8 cellular contexts compared by ENCODE assay signal in the genomic region with DNA sequence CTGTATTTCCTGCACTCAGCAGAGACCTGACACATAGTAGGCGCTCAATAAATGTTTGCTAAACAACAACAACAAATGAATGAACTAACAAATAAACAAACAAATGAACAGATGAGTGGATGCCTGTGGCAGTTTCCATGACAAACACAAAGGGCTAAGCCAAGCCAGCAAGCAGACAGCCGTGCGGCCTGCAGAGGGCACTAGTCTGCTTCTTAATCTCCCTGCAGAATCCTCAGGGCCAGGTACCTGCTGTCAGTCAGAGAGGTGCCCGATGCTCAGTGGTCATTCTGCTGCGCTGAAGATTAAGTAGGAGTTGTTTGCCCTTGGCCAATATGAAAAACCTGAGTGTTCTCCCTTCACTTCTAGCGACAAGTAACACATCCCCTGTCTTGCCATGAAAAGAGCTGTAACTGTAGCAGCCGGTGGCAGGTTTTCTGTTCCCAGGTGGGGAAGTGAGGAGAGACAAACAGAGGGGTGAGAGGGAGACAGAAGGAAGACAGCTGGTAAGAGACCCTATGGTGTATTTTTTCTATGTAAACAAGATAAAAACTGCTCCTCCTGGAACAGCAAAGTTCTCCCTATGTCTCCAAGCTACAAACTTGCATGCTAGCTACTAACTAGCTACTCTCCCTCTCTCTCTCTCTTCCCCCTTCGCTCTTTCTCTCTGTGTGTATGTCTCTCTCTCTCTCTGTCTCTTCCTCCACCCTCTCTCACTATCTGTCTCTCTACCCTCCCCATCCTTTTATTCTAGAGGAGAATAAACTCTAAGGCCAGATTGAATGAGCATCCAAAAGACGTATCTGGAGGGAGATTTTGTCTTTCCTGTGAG. TPM values are rescaled to one million over a fixed set of nuclear protein-coding genes. Genes with fewer than 3 reads are reported as not detected.
DNase-seq lines count a peak whose midpoint lies in the region; ATAC-seq and TF ChIP-seq lines count a peak whose summit lies in the region.

A gene (plus strand): TSS at position 779 of the 829 bp plus-strand sequence. CDS start 112 bp downstream, outside the sequence.

- H3K27ac ChIP-seq in OCI-LY3 (ENCODE audit: low read length) (no peak within 1 kb of the TSS), smooth muscle cell (ENCODE audit: low read depth) (no peak within 1 kb of the TSS)

- H3K4me1 ChIP-seq in OCI-LY3 (ENCODE audit: low read length), result no peaks in the 10 kb centered on the region
- no peaks in the 10 kb centered on the region for H3K4me1 ChIP-seq in smooth muscle cell (ENCODE audit: low read depth)

- ATAC-seq in GM18498 (IDR thresholded peaks at IDR 0.05; ENCODE audit: unreplicated experiment), result peak; percentile 76
- ATAC-seq in HG03520 (IDR thresholded peaks at IDR 0.05; ENCODE audit: unreplicated experiment), result peak; percentile 71
- peak; percentile 55 to 76 for ATAC-seq in left cardiac atrium
- no peak for ATAC-seq in GM19324 (IDR thresholded peaks at IDR 0.05; ENCODE audit: low FRiP score, unreplicated experiment)

- H3K36me3 ChIP-seq in OCI-LY3 (replicated peaks; ENCODE audit: low read depth, low read length) (no peaks in the 10 kb centered on the region), smooth muscle cell (ENCODE audit: low read depth) (no peaks in the 10 kb centered on the region)

- H4K20me1 ChIP-seq in OCI-LY3 (ENCODE audit: insufficient read depth, low read length) (no peaks in the 10 kb centered on the region), smooth muscle cell (ENCODE audit: low read depth) (no peaks in the 10 kb centered on the region)

- intact Hi-C loops in left cardiac atrium (cut with DNase I), result no loop called here

- DNase-seq in AG20443 (ENCODE audit: low spot score) (peak; percentile 69), left cardiac atrium (peak; percentile 33), smooth muscle cell (lab: John Stamatoyannopoulos, UW; ENCODE audit: unreplicated experiment) (no peak)
- peak; percentile 30 for DNase-seq in activated naive CD4-positive, alpha-beta T cell treated with Interleukin-2 at 50 U/mL for 16 hours

- H3K9me3 ChIP-seq in OCI-LY3 (ENCODE audit: insufficient read depth, low read length), result no peaks in the 10 kb centered on the region
- H3K9me3 ChIP-seq in smooth muscle cell (replicated peaks; ENCODE audit: low read depth), result no peaks in the 10 kb centered on the region

- H3K9ac ChIP-seq in OCI-LY3 (ENCODE audit: low read length), result no peak within 1 kb of the TSS
- H3K9ac ChIP-seq in smooth muscle cell (ENCODE audit: low read depth), result no peak within 1 kb of the TSS

- H3K27me3 ChIP-seq in OCI-LY3 (ENCODE audit: low read depth, low read length) (peaks cover 56% of the 10 kb centered on the region), smooth muscle cell (ENCODE audit: low read depth) (peaks cover 32% of the 10 kb centered on the region)

- no peak within 1 kb of the TSS for H2AFZ ChIP-seq in OCI-LY3 (ENCODE audit: low read depth, low read length)
- H2AFZ ChIP-seq in smooth muscle cell (ENCODE audit: low read depth), result no peak within 1 kb of the TSS

- H3K4me2 ChIP-seq in OCI-LY3 (ENCODE audit: low read length) (no peak within 1 kb of the TSS), smooth muscle cell (no peak within 1 kb of the TSS)

- H3F3A ChIP-seq in smooth muscle cell (ENCODE audit: low read depth), result no peaks in the 10 kb centered on the region

- no peaks in the 10 kb centered on the region for H3K79me2 ChIP-seq in OCI-LY3 (ENCODE audit: low read length)
- H3K79me2 ChIP-seq in smooth muscle cell (ENCODE audit: low read depth), result no peaks in the 10 kb centered on the region

- H3K4me3 ChIP-seq in OCI-LY3 (ENCODE audit: low read length), result no peak within 1 kb of the TSS
- no peak within 1 kb of the TSS for H3K4me3 ChIP-seq in smooth muscle cell

- TF ChIP-seq CTCF in OCI-LY3 (IDR thresholded peaks at IDR 0.05; ENCODE audit: low read depth, low read length), result peak; percentile 98
- TF ChIP-seq CTCF in smooth muscle cell (IDR thresholded peaks at IDR 0.05; ENCODE audit: borderline replicate concordance, insufficient read depth, poor library complexity, severe bottlenecking), result peak; percentile 57

- WGBS in smooth muscle cell (ENCODE audit: low lambda C conversion rate), result 28% methylated on average over 9 of the region's 9 CpGs

RNA-seq across cellular contexts. Expression of the gene that starts here (rescaled TPM):
- not detected for total RNA-seq in left cardiac atrium
- total RNA-seq in smooth muscle cell, result not detected in 2 replicates
- polyA plus RNA-seq in smooth muscle cell, result not detected in 2 replicates

Comparison
In these comparisons a context has a peak if more than half of its experiments do, and no peak if none do; other contexts are left out.
1. Peak in DNase-seq and ATAC-seq in left cardiac atrium; RNA of the gene not detected or under 1 TPM.